2 cellular contexts compared by ENCODE assay signal in genomic region chr10:24358022-24358421, GRCh38.
TF ChIP-seq lines count a peak whose summit lies in the region.

No MANE protein-coding gene starts in this region.

TF ChIP-seq in Ishikawa, 13 proteins besides CTCF, POLR2A, EP300 and RAD21:
- TF ChIP-seq ZBTB7A (IDR thresholded peaks at IDR 0.05; ENCODE audit: low read depth) (0 out of 2 replicates have a peak, but pooled peaks have one; percentile 9), CREB1 (IDR thresholded peaks at IDR 0.05; ENCODE audit: low read depth) (no peak)

TF ChIP-seq in H1, 55 proteins besides CTCF, POLR2A, EP300 and RAD21:
- TF ChIP-seq POU5F1 (IDR thresholded peaks at IDR 0.05; ENCODE audit: low read depth, low read length): no peak
- no peak for TF ChIP-seq ASH2L (IDR thresholded peaks at IDR 0.05; ENCODE audit: low read length)
- no peak for TF ChIP-seq TCF12 (IDR thresholded peaks at IDR 0.05; ENCODE audit: low read depth, low read length)
- TF ChIP-seq CHD2 (IDR thresholded peaks at IDR 0.05; ENCODE audit: low read length): no peak
- no peak for TF ChIP-seq SP4 (IDR thresholded peaks at IDR 0.05; ENCODE audit: low read length)
- TF ChIP-seq E2F6 (IDR thresholded peaks at IDR 0.05): no peak
- no peak for TF ChIP-seq GABPA (IDR thresholded peaks at IDR 0.05; ENCODE audit: borderline replicate concordance, insufficient read depth, low read length)
- no peak for TF ChIP-seq TAF7 (optimal IDR thresholded peaks at IDR 0.05; ENCODE audit: borderline replicate concordance, low read depth, low read length)
- no peak for TF ChIP-seq CBX5 (IDR thresholded peaks at IDR 0.05; ENCODE audit: low read depth, low read length)
- TF ChIP-seq, protein P1, sequence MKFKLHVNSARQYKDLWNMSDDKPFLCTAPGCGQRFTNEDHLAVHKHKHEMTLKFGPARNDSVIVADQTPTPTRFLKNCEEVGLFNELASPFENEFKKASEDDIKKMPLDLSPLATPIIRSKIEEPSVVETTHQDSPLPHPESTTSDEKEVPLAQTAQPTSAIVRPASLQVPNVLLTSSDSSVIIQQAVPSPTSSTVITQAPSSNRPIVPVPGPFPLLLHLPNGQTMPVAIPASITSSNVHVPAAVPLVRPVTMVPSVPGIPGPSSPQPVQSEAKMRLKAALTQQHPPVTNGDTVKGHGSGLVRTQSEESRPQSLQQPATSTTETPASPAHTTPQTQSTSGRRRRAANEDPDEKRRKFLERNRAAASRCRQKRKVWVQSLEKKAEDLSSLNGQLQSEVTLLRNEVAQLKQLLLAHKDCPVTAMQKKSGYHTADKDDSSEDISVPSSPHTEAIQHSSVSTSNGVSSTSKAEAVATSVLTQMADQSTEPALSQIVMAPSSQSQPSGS (IDR thresholded peaks at IDR 0.05; ENCODE audit: low read length): no peak
- no peak for TF ChIP-seq CHD7 (IDR thresholded peaks at IDR 0.05; ENCODE audit: insufficient replicate concordance, low read length)
- TF ChIP-seq CREB1 (IDR thresholded peaks at IDR 0.05): no peak
